In genomic region chr17:19377602-19378415, GRCh38 we compare ENCODE assay signal across 8 cellular contexts. TPM values are rescaled to one million over a fixed set of nuclear protein-coding genes. Genes with fewer than 3 reads are reported as not detected.
DNase-seq lines count a peak whose midpoint lies in the region; ATAC-seq and TF ChIP-seq lines count a peak whose summit lies in the region.

No MANE protein-coding gene starts in this region.

- peak overlapping the region; percentile 66 for H4K8ac ChIP-seq in mesenchymal stem cell (ENCODE audit: low read length)

- no peaks in the 10 kb centered on the region for H3K27me3 ChIP-seq in HUES48 (ENCODE audit: control insufficient read depth, insufficient read depth, low read length)
- H3K27me3 ChIP-seq in NT2/D1 (ENCODE audit: insufficient read depth, insufficient read length), result no peaks in the 10 kb centered on the region
- H3K27me3 ChIP-seq in endocrine pancreas (ENCODE audit: control insufficient read depth, insufficient read depth, low read length), result no peaks in the 10 kb centered on the region
- no peaks in the 10 kb centered on the region for H3K27me3 ChIP-seq in mesenchymal stem cell (ENCODE audit: control insufficient read depth in 1 of 2, insufficient read depth in 1 of 2, low read length in 2 of 2)

- H3K27ac Mint-ChIP-seq in Calu3 (ENCODE audit: unreplicated experiment), result peak overlapping the region; percentile 82

- H3K79me1 ChIP-seq in mesenchymal stem cell (replicated peaks; ENCODE audit: low read length, poor library complexity, severe bottlenecking), result peaks cover 31% of the 10 kb centered on the region

- peak overlapping the region; percentile 92 for H3K4me3 Mint-ChIP-seq in Calu3 (ENCODE audit: low read depth, unreplicated experiment)

- no peaks in the 10 kb centered on the region for H3K4me1 Mint-ChIP-seq in Calu3 (ENCODE audit: low read depth, unreplicated experiment)

- H3K4me2 ChIP-seq in mesenchymal stem cell (ENCODE audit: low read length, poor library complexity, severe bottlenecking), result peak overlapping the region; percentile 40

- H3K27me3 Mint-ChIP-seq in Calu3 (ENCODE audit: unreplicated experiment), result no peaks in the 10 kb centered on the region

- BruUV-seq in Calu3 (replicated peaks; lab: Mats Ljungman, UMichigan), result no TSS peak

- no peak overlapping the region for H3K14ac ChIP-seq in mesenchymal stem cell (ENCODE audit: low read length in 2 of 2)

- no peak overlapping the region for H2AK5ac ChIP-seq in mesenchymal stem cell (ENCODE audit: low read length, severe bottlenecking)

- H3K4me1 ChIP-seq in HUES48 (ENCODE audit: control insufficient read depth, insufficient read depth, low read length) (peaks cover 3% of the 10 kb centered on the region; the same call in 1 of the 2 replicates), NT2/D1 (ENCODE audit: insufficient read depth, insufficient read length) (peaks cover 3% of the 10 kb centered on the region), endocrine pancreas (ENCODE audit: control insufficient read depth, insufficient read depth, low read length) (no peaks in the 10 kb centered on the region), mesenchymal stem cell (ENCODE audit: control insufficient read depth, insufficient read depth, low read depth, low read length) (peaks cover 14% of the 10 kb centered on the region)

- no peak overlapping the region for H2BK12ac ChIP-seq in mesenchymal stem cell (ENCODE audit: low read length in 2 of 2)

- H3K9me3 ChIP-seq in HUES48 (ENCODE audit: control insufficient read depth, insufficient read depth, low read length) (no peaks in the 10 kb centered on the region), NT2/D1 (ENCODE audit: insufficient read depth, low read length) (no peaks in the 10 kb centered on the region), endocrine pancreas (ENCODE audit: control insufficient read depth, low read length) (no peaks in the 10 kb centered on the region), mesenchymal stem cell (ENCODE audit: control insufficient read depth, low read length) (no peaks in the 10 kb centered on the region)

- peak overlapping the region; percentile 85 for H2BK5ac ChIP-seq in mesenchymal stem cell (ENCODE audit: low read depth, low read length, poor library complexity, severe bottlenecking)

- peak overlapping the region; percentile 29 for H2AFZ ChIP-seq in mesenchymal stem cell (ENCODE audit: low read depth, low read length)

- peak overlapping the region; percentile 67 for H4K91ac ChIP-seq in mesenchymal stem cell (ENCODE audit: low read length)

- H3K36me3 Mint-ChIP-seq in Calu3 (ENCODE audit: insufficient read depth, unreplicated experiment), result peaks cover 37% of the 10 kb centered on the region

- no peak overlapping the region for H3K23ac ChIP-seq in mesenchymal stem cell (ENCODE audit: low read length in 2 of 2)

- H3K9ac ChIP-seq in HUES48 (ENCODE audit: low read depth, low read length) (peak overlapping the region; percentile 66), NT2/D1 (ENCODE audit: insufficient read length, low read depth) (peak overlapping the region; percentile 96), endocrine pancreas (ENCODE audit: control insufficient read depth, insufficient read depth, low read length) (peak overlapping the region; percentile 6), mesenchymal stem cell (ENCODE audit: low read length) (peak overlapping the region; percentile 96)

- under 1% methylated on average over 62 of the region's 67 CpGs for WGBS in mesenchymal stem cell

- H3K4me3 ChIP-seq in HUES48 (ENCODE audit: low read depth, low read length), result peak overlapping the region; percentile 78
- H3K4me3 ChIP-seq in NT2/D1 (ENCODE audit: insufficient read length, low read depth), result peak overlapping the region; percentile 86
- peak overlapping the region; percentile 98 for H3K4me3 ChIP-seq in endocrine pancreas (ENCODE audit: control insufficient read depth, insufficient read depth, low read length)
- peak overlapping the region; percentile 82 to 96 for H3K4me3 ChIP-seq in mesenchymal stem cell (ENCODE audit: insufficient read depth in 1 of 2, low read depth in 1 of 2, low read length in 2 of 2)

- peaks cover 34% of the 10 kb centered on the region for H3K36me3 ChIP-seq in HUES48 (ENCODE audit: control insufficient read depth, insufficient read depth, low read length)
- peaks cover 41% of the 10 kb centered on the region for H3K36me3 ChIP-seq in NT2/D1 (ENCODE audit: insufficient read depth, insufficient read length, low read length)
- no peaks in the 10 kb centered on the region for H3K36me3 ChIP-seq in endocrine pancreas (ENCODE audit: control insufficient read depth, insufficient read depth, low read length)
- peaks cover 33 to 36% of the 10 kb centered on the region in 2 experiments for H3K36me3 ChIP-seq in mesenchymal stem cell (ENCODE audit: control insufficient read depth in 1 of 2, insufficient read depth in 2 of 2, low read depth in 1 of 2, low read length in 2 of 2)

- DNase-seq in Calu3, result peak; percentile 94
- peak; percentile 93 for DNase-seq in NT2/D1 (ENCODE audit: low read depth, low spot score)
- DNase-seq in activated CD8-positive, alpha-beta memory T cell treated with anti-CD3 and anti-CD28 coated beads, Interleukin-2, amount 50 U/mL, for 24 hours (ENCODE audit: extremely low read depth), result peak; percentile 88
- DNase-seq in mesenchymal stem cell, result peak; percentile 99
- DNase-seq in stimulated activated CD8-positive, alpha-beta memory T cell treated with anti-CD3 and anti-CD28 coated beads, Interleukin-12 subunit alpha, Interleukin-12 subunit beta, amount 100 ng/mL, for 24 hours (ENCODE audit: extremely low read depth), result peak; percentile 87

- CTCF ChIA-PET in Calu3 (lab: Charles Lee), result interaction anchor here (0.9 to 1.4 kb wide), 4 partner anchors 12 to 380 kb away, joined by 3 to 6 read pairs (median 4); partner anchors contain the start of gene B9D1

- intact Hi-C loops in Calu3 (cut with micrococcal nuclease; ENCODE audit: unreplicated experiment), result no loop called here

- peak overlapping the region; percentile 54 to 93 for H3K18ac ChIP-seq in mesenchymal stem cell (ENCODE audit: low read depth in 1 of 2, low read length in 2 of 2)

- no peak for TF ChIP-seq CTCF in Calu3 (IDR thresholded peaks at IDR 0.05; ENCODE audit: unreplicated experiment)

- H3K27ac ChIP-seq in HUES48 (ENCODE audit: low read depth, low read length), result peak overlapping the region; percentile 97
- peak overlapping the region; percentile 94 for H3K27ac ChIP-seq in mesenchymal stem cell (ENCODE audit: low read length, poor library complexity, severe bottlenecking)

- H3K9me3 Mint-ChIP-seq in Calu3 (ENCODE audit: low read depth, unreplicated experiment), result no peaks in the 10 kb centered on the region

- H2BK120ac ChIP-seq in mesenchymal stem cell (ENCODE audit: low read depth, low read length), result peak overlapping the region; percentile 42

- no peak overlapping the region for H3K4ac ChIP-seq in mesenchymal stem cell (ENCODE audit: low read depth in 1 of 2, low read length in 2 of 2)

- peak; percentile 92 for ATAC-seq in GM21423 (IDR thresholded peaks at IDR 0.05; ENCODE audit: unreplicated experiment)

- H2BK15ac ChIP-seq in mesenchymal stem cell (ENCODE audit: low read depth, poor library complexity, severe bottlenecking), result peak overlapping the region; percentile 82

RNA-seq across cellular contexts. Expression of gene MAPK7, which starts 0.5 kb away (rescaled TPM):
- total RNA-seq in Calu3 (2022), result 15.0 and 19.3 TPM in 2 replicates
- 33.6 TPM for polyA plus RNA-seq in mesenchymal stem cell (2013, experiment 1 of 2)
- polyA plus RNA-seq in mesenchymal stem cell (2013, experiment 2 of 2), result 30.7 TPM

RNA-seq across cellular contexts. Expression of gene MFAP4, which starts 9.2 kb away (rescaled TPM):
- total RNA-seq in Calu3 (2022), result not detected in 2 replicates
- polyA plus RNA-seq in mesenchymal stem cell (2013, experiment 1 of 2), result 238 TPM
- 237 TPM for polyA plus RNA-seq in mesenchymal stem cell (2013, experiment 2 of 2)

RNA-seq across cellular contexts. Expression of gene B9D1, which starts 15.3 kb away (rescaled TPM):
- 14.1 and 15.6 TPM in 2 replicates for total RNA-seq in Calu3 (2022)
- 30.2 TPM for polyA plus RNA-seq in mesenchymal stem cell (2013, experiment 1 of 2)
- polyA plus RNA-seq in mesenchymal stem cell (2013, experiment 2 of 2), result 30.8 TPM

RNA-seq across cellular contexts. Expression of gene RNF112, which starts 33.2 kb away (rescaled TPM):
- 0.61 and 1.3 TPM in 2 replicates for total RNA-seq in Calu3 (2022)
- polyA plus RNA-seq in mesenchymal stem cell (2013, experiment 1 of 2), result 0.08 TPM
- 0.08 TPM for polyA plus RNA-seq in mesenchymal stem cell (2013, experiment 2 of 2)

Comparison
In these comparisons a context has a peak if more than half of its experiments do, and no peak if none do; other contexts are left out.
1. Peak in every context shown above with its lines: DNase-seq, ATAC-seq, H3K4me3 ChIP-seq and H3K27ac ChIP-seq.
2. H3K9ac ChIP-seq: peak in every context shown above with its lines; median percentile 96 in NT2/D1; 96 in mesenchymal stem cell; 66 in HUES48; 6 in endocrine pancreas.